9 cellular contexts compared by ENCODE assay signal in genomic region chr11:70913715-70914231, GRCh38.
DNase-seq lines count a peak whose midpoint lies in the region; ATAC-seq lines count a peak whose summit lies in the region.
"Had no signal": no experiment of that assay in that cellular context is flagged by ENCODE, and none has a peak within 500 bp of the region (broad histone marks: within the 10 kb centered on the region; RNA-seq: fewer than 3 reads in every experiment).

No MANE protein-coding gene starts in this region.

- ATAC-seq in GM21528 (IDR thresholded peaks at IDR 0.05; ENCODE audit: low FRiP score, unreplicated experiment) (no peak), HG03159 (IDR thresholded peaks at IDR 0.05; ENCODE audit: unreplicated experiment) (no peak), HG02763 (IDR thresholded peaks at IDR 0.05; ENCODE audit: unreplicated experiment) (no peak)

- peak; percentile 95 for DNase-seq in NCI-H1092 (lab: John Stamatoyannopoulos, UW)
- peak; percentile 71 to 86 for DNase-seq in NCI-H524 (lab: John Stamatoyannopoulos, UW)
- DNase-seq in iPS DF 4.7 (ENCODE audit: extremely low read depth, low spot score), result peak; percentile 16
- DNase-seq in retina, result peak; percentile 59
- no peak for DNase-seq in amniotic stem cell (lab: John Stamatoyannopoulos, UW)
- DNase-seq: CD8-positive, alpha-beta memory T cell had no signal
